8 cellular contexts compared by ENCODE assay signal in the genomic region with DNA sequence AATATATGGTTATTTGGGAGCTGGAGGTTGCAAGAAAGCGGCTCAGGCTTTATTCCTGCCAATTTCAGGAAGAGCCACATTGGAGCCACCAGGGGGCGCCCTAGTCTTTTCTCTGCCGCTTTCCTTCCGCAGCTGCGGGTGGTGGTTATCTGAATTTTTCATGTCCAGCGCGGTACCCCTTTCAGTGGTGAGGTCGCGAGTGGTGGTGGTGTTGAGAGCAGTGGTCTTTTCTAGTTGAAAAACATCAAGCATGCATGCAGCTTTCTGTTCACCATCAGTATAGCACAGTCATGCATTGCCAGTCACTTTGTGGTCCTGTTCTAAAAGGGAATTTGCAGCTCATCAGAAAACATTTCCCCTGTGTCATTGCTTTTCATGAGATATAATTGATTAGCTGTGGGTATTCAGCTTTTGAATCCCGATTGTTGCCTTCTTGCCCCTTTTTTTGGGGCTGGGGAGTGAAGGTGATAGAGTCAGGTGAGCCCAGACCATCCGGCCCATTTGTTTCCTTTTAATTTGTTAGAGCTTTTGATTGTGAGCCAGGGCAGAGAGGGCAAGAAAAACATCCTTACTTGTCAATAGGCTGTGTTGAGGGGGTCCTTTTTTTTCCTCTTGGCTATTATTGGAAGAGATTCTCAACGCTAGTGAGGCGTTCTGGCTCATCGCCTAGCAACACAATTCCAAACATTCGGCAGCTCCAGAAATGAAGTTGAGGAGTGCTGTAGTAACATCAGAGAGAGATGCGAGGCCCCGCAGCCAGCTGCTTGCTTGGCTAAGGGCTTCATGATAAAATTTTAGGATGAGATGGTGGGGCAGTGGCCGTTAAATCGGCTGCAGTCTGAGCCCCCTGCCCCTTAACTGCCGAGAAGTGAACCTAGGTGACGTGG.
DNase-seq lines count a peak whose midpoint lies in the region; ATAC-seq, FAIRE-seq and TF ChIP-seq lines count a peak whose summit lies in the region.

No MANE protein-coding gene starts in this region.

- intact Hi-C loops in HepG2 (cut with micrococcal nuclease; ENCODE audit: unreplicated experiment), result loop anchor here (1.0 to 10.0 kb wide), 3 partner anchors 57 to 249 kb away; no protein-coding TSS in a partner anchor

- peaks cover 73% of the 10 kb centered on the region for H3K4me1 ChIP-seq in HepG2 (ENCODE audit: insufficient read depth, low read length)

- DNase-seq in NCI-H510A treated with DMSO at 0.1 percent for 48 hours (lab: John Stamatoyannopoulos, UW) (peak; percentile 46), NCI-H510A (lab: John Stamatoyannopoulos, UW) (no peak), NCI-H2196 (lab: John Stamatoyannopoulos, UW; ENCODE audit: unreplicated experiment) (peak; percentile 74), choroid plexus epithelial cell (ENCODE audit: low read depth) (peak; percentile 74), HepG2 (ENCODE audit: low spot score) (peak; percentile 61)
- peak; percentile 52 to 57 for DNase-seq in activated CD4-positive, alpha-beta T cell treated with anti-CD3 and anti-CD28 coated beads for 24 hours (ENCODE audit: low read depth in 2 of 2)
- peak; percentile 44 to 67 for DNase-seq in stimulated activated CD4-positive, alpha-beta T cell treated with anti-CD3 and anti-CD28 coated beads, Interleukin-4, amount 100 ng/mL, for 4 hours

- no peak for ATAC-seq in HepG2
- no peak for ATAC-seq in GM18861 (IDR thresholded peaks at IDR 0.05; ENCODE audit: unreplicated experiment)

- peak; percentile 95 for TF ChIP-seq CTCF in choroid plexus epithelial cell (conservative IDR thresholded peaks at IDR 0.05; ENCODE audit: low read depth, low read length)
- peak; percentile 94 for TF ChIP-seq CTCF in HepG2 (CRISPR knock-in tag; IDR thresholded peaks at IDR 0.05)

- no peaks in the 10 kb centered on the region for H3K27me3 ChIP-seq in HepG2 (ENCODE audit: control insufficient read depth in 1 of 2, insufficient read depth in 2 of 2, low read length in 2 of 2)

- H3K36me3 ChIP-seq in HepG2 (replicated peaks in 1 of 2; ENCODE audit: control insufficient read depth in 1 of 2, insufficient read depth in 2 of 2, low read length in 2 of 2), result no peaks in the 10 kb centered on the region

- POLR2A ChIA-PET in HepG2 (lab: Yijun Ruan, JAX), result interaction anchor here (1.0 to 4.9 kb wide), 7 partner anchors 93 to 194 kb away, joined by 3 to 127 read pairs (median 14); a partner anchor contains a TSS

- no peak for TF ChIP-seq POLR2A in HepG2 (IDR thresholded peaks at IDR 0.05; ENCODE audit: insufficient read depth in 1 of 2, low read depth in 2 of 2, low read length in 2 of 2)

- H3K9ac ChIP-seq in HepG2 (ENCODE audit: insufficient read depth, low read depth, low read length), result no peak overlapping the region

- 52% methylated on average over 21 of the region's 21 CpGs for WGBS in HepG2 (ENCODE audit: low lambda C conversion rate)

- H3K27ac ChIP-seq in HepG2 (ENCODE audit: extremely low read length, insufficient read depth, low read length), result no peak overlapping the region

- H3K79me2 ChIP-seq in HepG2 (ENCODE audit: insufficient read depth, low read length), result no peaks in the 10 kb centered on the region

- peak; percentile 56 for FAIRE-seq in HepG2 (lab: Jason Lieb, UNC)

- in situ Hi-C loops in HepG2 (cut with HindIII; ENCODE audit: extremely low pct_ligation_motif_present, low pct_unique_long_range_greater_than_20kb), result loop anchor here (5.0 kb wide), 2 partner anchors 117 to 162 kb away; no protein-coding TSS in a partner anchor

- H2AFZ ChIP-seq in HepG2 (ENCODE audit: low read length), result no peak overlapping the region

- H3K4me3 ChIP-seq in choroid plexus epithelial cell (ENCODE audit: low read depth, low read length) (no peak overlapping the region), HepG2 (replicated peaks in 1 of 3; ENCODE audit: insufficient read depth in 1 of 3, low read depth in 2 of 3, low read length in 3 of 3) (no peak overlapping the region)

- H4K20me1 ChIP-seq in HepG2 (ENCODE audit: insufficient read depth, low read length), result no peaks in the 10 kb centered on the region

- H3K4me2 ChIP-seq in HepG2 (ENCODE audit: low read depth, low read length), result peak overlapping the region; percentile 51

- peak; percentile 95 for TF ChIP-seq RAD21 in HepG2 (CRISPR knock-in tag; IDR thresholded peaks at IDR 0.05)

- TF ChIP-seq EP300 in HepG2 (IDR thresholded peaks at IDR 0.05; ENCODE audit: low read depth in 2 of 2, low read length in 2 of 2) (no peak), HepG2 (CRISPR knock-in tag; IDR thresholded peaks at IDR 0.05; ENCODE audit: borderline replicate concordance) (no peak)

- no TSS peak for BruUV-seq in HepG2 (replicated peaks; lab: Mats Ljungman, UMichigan)

- CTCF ChIA-PET in HepG2 (lab: Yijun Ruan, JAX; ENCODE audit: low intra/inter-chr PET ratio, low total read pairs), result interaction anchor here (0.7 to 5.2 kb wide), 8 partner anchors 91 to 245 kb away, joined by 3 to 43 read pairs (median 9); no protein-coding TSS in a partner anchor

- H3K9me3 ChIP-seq in HepG2 (ENCODE audit: low read length), result no peaks in the 10 kb centered on the region

TF ChIP-seq in HepG2, 621 proteins besides CTCF, POLR2A, EP300 and RAD21 (continues in another document):
- TF ChIP-seq, protein P1, sequence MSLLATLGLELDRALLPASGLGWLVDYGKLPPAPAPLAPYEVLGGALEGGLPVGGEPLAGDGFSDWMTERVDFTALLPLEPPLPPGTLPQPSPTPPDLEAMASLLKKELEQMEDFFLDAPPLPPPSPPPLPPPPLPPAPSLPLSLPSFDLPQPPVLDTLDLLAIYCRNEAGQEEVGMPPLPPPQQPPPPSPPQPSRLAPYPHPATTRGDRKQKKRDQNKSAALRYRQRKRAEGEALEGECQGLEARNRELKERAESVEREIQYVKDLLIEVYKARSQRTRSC (CRISPR knock-in tag; IDR thresholded peaks at IDR 0.05; ENCODE audit: low read depth), result no peak
- no peak for TF ChIP-seq IKZF1 (IDR thresholded peaks at IDR 0.05)
- TF ChIP-seq FOXA3 (CRISPR knock-in tag; IDR thresholded peaks at IDR 0.05), result no peak
- no peak for TF ChIP-seq RCOR2 (CRISPR knock-in tag; IDR thresholded peaks at IDR 0.05)
- TF ChIP-seq ZMYM4 (CRISPR knock-in tag; IDR thresholded peaks at IDR 0.05), result no peak
- TF ChIP-seq, protein P2, sequence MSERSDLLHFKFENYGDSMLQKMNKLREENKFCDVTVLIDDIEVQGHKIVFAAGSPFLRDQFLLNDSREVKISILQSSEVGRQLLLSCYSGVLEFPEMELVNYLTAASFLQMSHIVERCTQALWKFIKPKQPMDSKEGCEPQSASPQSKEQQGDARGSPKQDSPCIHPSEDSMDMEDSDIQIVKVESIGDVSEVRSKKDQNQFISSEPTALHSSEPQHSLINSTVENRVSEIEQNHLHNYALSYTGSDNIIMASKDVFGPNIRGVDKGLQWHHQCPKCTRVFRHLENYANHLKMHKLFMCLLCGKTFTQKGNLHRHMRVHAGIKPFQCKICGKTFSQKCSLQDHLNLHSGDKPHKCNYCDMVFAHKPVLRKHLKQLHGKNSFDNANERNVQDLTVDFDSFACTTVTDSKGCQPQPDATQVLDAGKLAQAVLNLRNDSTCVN (CRISPR knock-in tag; IDR thresholded peaks at IDR 0.05; ENCODE audit: borderline replicate concordance), result no peak
- TF ChIP-seq XBP1 (CRISPR knock-in tag; IDR thresholded peaks at IDR 0.05), result no peak
- TF ChIP-seq, protein P3, sequence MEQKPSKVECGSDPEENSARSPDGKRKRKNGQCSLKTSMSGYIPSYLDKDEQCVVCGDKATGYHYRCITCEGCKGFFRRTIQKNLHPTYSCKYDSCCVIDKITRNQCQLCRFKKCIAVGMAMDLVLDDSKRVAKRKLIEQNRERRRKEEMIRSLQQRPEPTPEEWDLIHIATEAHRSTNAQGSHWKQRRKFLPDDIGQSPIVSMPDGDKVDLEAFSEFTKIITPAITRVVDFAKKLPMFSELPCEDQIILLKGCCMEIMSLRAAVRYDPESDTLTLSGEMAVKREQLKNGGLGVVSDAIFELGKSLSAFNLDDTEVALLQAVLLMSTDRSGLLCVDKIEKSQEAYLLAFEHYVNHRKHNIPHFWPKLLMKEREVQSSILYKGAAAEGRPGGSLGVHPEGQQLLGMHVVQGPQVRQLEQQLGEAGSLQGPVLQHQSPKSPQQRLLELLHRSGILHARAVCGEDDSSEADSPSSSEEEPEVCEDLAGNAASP (CRISPR knock-in tag; IDR thresholded peaks at IDR 0.05; ENCODE audit: borderline replicate concordance), result peak; percentile 19; the same call in 1 of the 2 replicates
- TF ChIP-seq TEAD3 (CRISPR knock-in tag; optimal IDR thresholded peaks at IDR 0.05; ENCODE audit: borderline replicate concordance), result no peak
- no peak for TF ChIP-seq THAP11 (CRISPR knock-in tag; IDR thresholded peaks at IDR 0.05)
- TF ChIP-seq, protein P4, sequence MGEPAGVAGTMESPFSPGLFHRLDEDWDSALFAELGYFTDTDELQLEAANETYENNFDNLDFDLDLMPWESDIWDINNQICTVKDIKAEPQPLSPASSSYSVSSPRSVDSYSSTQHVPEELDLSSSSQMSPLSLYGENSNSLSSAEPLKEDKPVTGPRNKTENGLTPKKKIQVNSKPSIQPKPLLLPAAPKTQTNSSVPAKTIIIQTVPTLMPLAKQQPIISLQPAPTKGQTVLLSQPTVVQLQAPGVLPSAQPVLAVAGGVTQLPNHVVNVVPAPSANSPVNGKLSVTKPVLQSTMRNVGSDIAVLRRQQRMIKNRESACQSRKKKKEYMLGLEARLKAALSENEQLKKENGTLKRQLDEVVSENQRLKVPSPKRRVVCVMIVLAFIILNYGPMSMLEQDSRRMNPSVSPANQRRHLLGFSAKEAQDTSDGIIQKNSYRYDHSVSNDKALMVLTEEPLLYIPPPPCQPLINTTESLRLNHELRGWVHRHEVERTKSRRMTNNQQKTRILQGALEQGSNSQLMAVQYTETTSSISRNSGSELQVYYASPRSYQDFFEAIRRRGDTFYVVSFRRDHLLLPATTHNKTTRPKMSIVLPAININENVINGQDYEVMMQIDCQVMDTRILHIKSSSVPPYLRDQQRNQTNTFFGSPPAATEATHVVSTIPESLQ (CRISPR knock-in tag; conservative IDR thresholded peaks at IDR 0.05), result 0 out of 2 replicates have a peak, but pooled peaks have one; percentile 70
- TF ChIP-seq IKZF4 (CRISPR knock-in tag; IDR thresholded peaks at IDR 0.05; ENCODE audit: borderline replicate concordance, low read depth, not compliant biosample characterization), result no peak
- no peak for TF ChIP-seq NFE2L1 (CRISPR knock-in tag; IDR thresholded peaks at IDR 0.05; ENCODE audit: borderline replicate concordance)
- TF ChIP-seq SP2 (CRISPR knock-in tag; IDR thresholded peaks at IDR 0.05), result no peak
- TF ChIP-seq, protein P5, sequence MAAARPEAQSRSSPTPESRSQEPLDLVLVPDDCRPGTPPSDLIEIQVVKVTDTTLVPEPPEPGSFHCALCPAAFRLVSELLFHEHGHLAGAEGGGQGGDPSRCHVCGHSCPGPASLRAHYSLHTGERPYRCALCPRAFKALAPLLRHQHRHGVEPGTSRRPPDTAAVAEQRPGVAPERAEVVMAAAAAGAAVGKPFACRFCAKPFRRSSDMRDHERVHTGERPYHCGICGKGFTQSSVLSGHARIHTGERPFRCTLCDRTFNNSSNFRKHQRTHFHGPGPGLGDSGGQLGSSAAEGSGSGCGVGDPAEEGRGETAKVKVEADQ (CRISPR knock-in tag; IDR thresholded peaks at IDR 0.05; ENCODE audit: borderline replicate concordance), result no peak
- TF ChIP-seq ZNF761 (CRISPR knock-in tag; conservative IDR thresholded peaks at IDR 0.05), result no peak
